Comparison of ENCODE assay signal across 1 cellular context in genomic region chr10:104255244-104255981, GRCh38.
TF ChIP-seq lines count a peak whose summit lies in the region.

No MANE protein-coding gene starts in this region.

TF ChIP-seq in HepG2, 621 proteins besides CTCF, POLR2A, EP300 and RAD21 (continues in another document):
- TF ChIP-seq CBX5 (CRISPR knock-in tag; IDR thresholded peaks at IDR 0.05; ENCODE audit: borderline replicate concordance) = no peak
- TF ChIP-seq EHMT2 (IDR thresholded peaks at IDR 0.05; ENCODE audit: borderline replicate concordance, low read depth, low read length) = no peak
- TF ChIP-seq ARID2 (CRISPR knock-in tag; IDR thresholded peaks at IDR 0.05; ENCODE audit: borderline replicate concordance) = no peak
- TF ChIP-seq, protein P1, sequence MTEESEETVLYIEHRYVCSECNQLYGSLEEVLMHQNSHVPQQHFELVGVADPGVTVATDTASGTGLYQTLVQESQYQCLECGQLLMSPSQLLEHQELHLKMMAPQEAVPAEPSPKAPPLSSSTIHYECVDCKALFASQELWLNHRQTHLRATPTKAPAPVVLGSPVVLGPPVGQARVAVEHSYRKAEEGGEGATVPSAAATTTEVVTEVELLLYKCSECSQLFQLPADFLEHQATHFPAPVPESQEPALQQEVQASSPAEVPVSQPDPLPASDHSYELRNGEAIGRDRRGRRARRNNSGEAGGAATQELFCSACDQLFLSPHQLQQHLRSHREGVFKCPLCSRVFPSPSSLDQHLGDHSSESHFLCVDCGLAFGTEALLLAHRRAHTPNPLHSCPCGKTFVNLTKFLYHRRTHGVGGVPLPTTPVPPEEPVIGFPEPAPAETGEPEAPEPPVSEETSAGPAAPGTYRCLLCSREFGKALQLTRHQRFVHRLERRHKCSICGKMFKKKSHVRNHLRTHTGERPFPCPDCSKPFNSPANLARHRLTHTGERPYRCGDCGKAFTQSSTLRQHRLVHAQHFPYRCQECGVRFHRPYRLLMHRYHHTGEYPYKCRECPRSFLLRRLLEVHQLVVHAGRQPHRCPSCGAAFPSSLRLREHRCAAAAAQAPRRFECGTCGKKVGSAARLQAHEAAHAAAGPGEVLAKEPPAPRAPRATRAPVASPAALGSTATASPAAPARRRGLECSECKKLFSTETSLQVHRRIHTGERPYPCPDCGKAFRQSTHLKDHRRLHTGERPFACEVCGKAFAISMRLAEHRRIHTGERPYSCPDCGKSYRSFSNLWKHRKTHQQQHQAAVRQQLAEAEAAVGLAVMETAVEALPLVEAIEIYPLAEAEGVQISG (CRISPR knock-in tag; IDR thresholded peaks at IDR 0.05) = no peak
- no peak for TF ChIP-seq ZNF468 (CRISPR knock-in tag; IDR thresholded peaks at IDR 0.05)
- no peak for TF ChIP-seq DR1 (CRISPR knock-in tag; IDR thresholded peaks at IDR 0.05)
- no peak for TF ChIP-seq RARG (CRISPR knock-in tag; IDR thresholded peaks at IDR 0.05; ENCODE audit: low read depth)
- no peak for TF ChIP-seq ZNF337 (CRISPR knock-in tag; IDR thresholded peaks at IDR 0.05; ENCODE audit: borderline replicate concordance, low read depth)
- TF ChIP-seq TP53 (CRISPR knock-in tag; conservative IDR thresholded peaks at IDR 0.05) = no peak
- no peak for TF ChIP-seq AGO1 (IDR thresholded peaks at IDR 0.05; ENCODE audit: low read depth, low read length, poor library complexity, severe bottlenecking)
- TF ChIP-seq SMAD9 (CRISPR knock-in tag; IDR thresholded peaks at IDR 0.05) = no peak
- no peak for TF ChIP-seq SYNCRIP (IDR thresholded peaks at IDR 0.05; ENCODE audit: insufficient read depth, low read depth, low read length)
- no peak for TF ChIP-seq RFX1 (IDR thresholded peaks at IDR 0.05)
- TF ChIP-seq SRSF9 (IDR thresholded peaks at IDR 0.05; ENCODE audit: borderline replicate concordance, insufficient read depth, low read depth, low read length, poor library complexity, severe bottlenecking) = no peak
- no peak for TF ChIP-seq NR0B2 (CRISPR knock-in tag; IDR thresholded peaks at IDR 0.05)
- TF ChIP-seq JUNB (CRISPR knock-in tag; IDR thresholded peaks at IDR 0.05; ENCODE audit: borderline replicate concordance) = no peak
- no peak for TF ChIP-seq ELF4 (CRISPR knock-in tag; IDR thresholded peaks at IDR 0.05; ENCODE audit: borderline replicate concordance)
- TF ChIP-seq, protein P2, sequence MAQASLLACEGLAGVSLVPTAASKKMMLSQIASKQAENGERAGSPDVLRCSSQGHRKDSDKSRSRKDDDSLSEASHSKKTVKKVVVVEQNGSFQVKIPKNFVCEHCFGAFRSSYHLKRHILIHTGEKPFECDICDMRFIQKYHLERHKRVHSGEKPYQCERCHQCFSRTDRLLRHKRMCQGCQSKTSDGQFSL (CRISPR knock-in tag; IDR thresholded peaks at IDR 0.05) = no peak
- no peak for TF ChIP-seq ZNF746 (CRISPR knock-in tag; IDR thresholded peaks at IDR 0.05)
- TF ChIP-seq SPEN (CRISPR knock-in tag; IDR thresholded peaks at IDR 0.05; ENCODE audit: low read depth) = no peak
- TF ChIP-seq FOSL2 (CRISPR knock-in tag; IDR thresholded peaks at IDR 0.05) = peak; percentile 49
- 0 out of 2 replicates have a peak, but pooled peaks have one; percentile 12 for TF ChIP-seq GFI1 (CRISPR knock-in tag; IDR thresholded peaks at IDR 0.05; ENCODE audit: borderline replicate concordance)
- TF ChIP-seq ZNF784 (CRISPR knock-in tag; IDR thresholded peaks at IDR 0.05; ENCODE audit: borderline replicate concordance) = no peak
- TF ChIP-seq SOX6 (IDR thresholded peaks at IDR 0.05) = no peak
- no peak for TF ChIP-seq SOX6 (CRISPR knock-in tag; IDR thresholded peaks at IDR 0.05)
- no peak for TF ChIP-seq ZNF839 (CRISPR knock-in tag; IDR thresholded peaks at IDR 0.05; ENCODE audit: borderline replicate concordance)
- TF ChIP-seq NFIC (IDR thresholded peaks at IDR 0.05; ENCODE audit: low read length) = no peak
- TF ChIP-seq ZNF230 (CRISPR knock-in tag; IDR thresholded peaks at IDR 0.05) = no peak
- 0 out of 2 replicates have a peak, but pooled peaks have one; percentile 7 for TF ChIP-seq ZNF652 (CRISPR knock-in tag; IDR thresholded peaks at IDR 0.05; ENCODE audit: borderline replicate concordance, low read depth)
- TF ChIP-seq ZNF296 (CRISPR knock-in tag; conservative IDR thresholded peaks at IDR 0.05) = no peak
- TF ChIP-seq, protein P3, sequence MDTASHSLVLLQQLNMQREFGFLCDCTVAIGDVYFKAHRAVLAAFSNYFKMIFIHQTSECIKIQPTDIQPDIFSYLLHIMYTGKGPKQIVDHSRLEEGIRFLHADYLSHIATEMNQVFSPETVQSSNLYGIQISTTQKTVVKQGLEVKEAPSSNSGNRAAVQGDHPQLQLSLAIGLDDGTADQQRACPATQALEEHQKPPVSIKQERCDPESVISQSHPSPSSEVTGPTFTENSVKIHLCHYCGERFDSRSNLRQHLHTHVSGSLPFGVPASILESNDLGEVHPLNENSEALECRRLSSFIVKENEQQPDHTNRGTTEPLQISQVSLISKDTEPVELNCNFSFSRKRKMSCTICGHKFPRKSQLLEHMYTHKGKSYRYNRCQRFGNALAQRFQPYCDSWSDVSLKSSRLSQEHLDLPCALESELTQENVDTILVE (CRISPR knock-in tag; IDR thresholded peaks at IDR 0.05) = no peak
- no peak for TF ChIP-seq GTF2F1 (IDR thresholded peaks at IDR 0.05; ENCODE audit: low read length)
- TF ChIP-seq, protein P4, sequence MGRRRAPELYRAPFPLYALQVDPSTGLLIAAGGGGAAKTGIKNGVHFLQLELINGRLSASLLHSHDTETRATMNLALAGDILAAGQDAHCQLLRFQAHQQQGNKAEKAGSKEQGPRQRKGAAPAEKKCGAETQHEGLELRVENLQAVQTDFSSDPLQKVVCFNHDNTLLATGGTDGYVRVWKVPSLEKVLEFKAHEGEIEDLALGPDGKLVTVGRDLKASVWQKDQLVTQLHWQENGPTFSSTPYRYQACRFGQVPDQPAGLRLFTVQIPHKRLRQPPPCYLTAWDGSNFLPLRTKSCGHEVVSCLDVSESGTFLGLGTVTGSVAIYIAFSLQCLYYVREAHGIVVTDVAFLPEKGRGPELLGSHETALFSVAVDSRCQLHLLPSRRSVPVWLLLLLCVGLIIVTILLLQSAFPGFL (CRISPR knock-in tag; IDR thresholded peaks at IDR 0.05) = no peak
- peak; percentile 31; the same call in 1 of the 2 replicates for TF ChIP-seq BCL6 (CRISPR knock-in tag; IDR thresholded peaks at IDR 0.05)
- no peak for TF ChIP-seq PLSCR1 (CRISPR knock-in tag; IDR thresholded peaks at IDR 0.05; ENCODE audit: borderline replicate concordance)
- no peak for TF ChIP-seq FOSL1 (CRISPR knock-in tag; IDR thresholded peaks at IDR 0.05; ENCODE audit: borderline replicate concordance)
- no peak for TF ChIP-seq REXO4 (CRISPR knock-in tag; IDR thresholded peaks at IDR 0.05; ENCODE audit: borderline replicate concordance)
- no peak for TF ChIP-seq JARID2 (CRISPR knock-in tag; IDR thresholded peaks at IDR 0.05; ENCODE audit: insufficient replicate concordance)
- TF ChIP-seq PRDM15 (CRISPR knock-in tag; IDR thresholded peaks at IDR 0.05) = no peak
- TF ChIP-seq ZNF441 (CRISPR knock-in tag; IDR thresholded peaks at IDR 0.05; ENCODE audit: borderline replicate concordance) = no peak
- TF ChIP-seq ZMYM4 (CRISPR knock-in tag; IDR thresholded peaks at IDR 0.05) = no peak
- TF ChIP-seq ZNF263 (CRISPR knock-in tag; IDR thresholded peaks at IDR 0.05) = no peak
- TF ChIP-seq ZNF496 (CRISPR knock-in tag; IDR thresholded peaks at IDR 0.05; ENCODE audit: insufficient replicate concordance) = no peak
- no peak for TF ChIP-seq YY1 (IDR thresholded peaks at IDR 0.05; ENCODE audit: insufficient read depth, insufficient replicate concordance, low read depth, low read length)
- no peak for TF ChIP-seq ZNF383 (CRISPR knock-in tag; IDR thresholded peaks at IDR 0.05; ENCODE audit: borderline replicate concordance)
- TF ChIP-seq, protein P5, sequence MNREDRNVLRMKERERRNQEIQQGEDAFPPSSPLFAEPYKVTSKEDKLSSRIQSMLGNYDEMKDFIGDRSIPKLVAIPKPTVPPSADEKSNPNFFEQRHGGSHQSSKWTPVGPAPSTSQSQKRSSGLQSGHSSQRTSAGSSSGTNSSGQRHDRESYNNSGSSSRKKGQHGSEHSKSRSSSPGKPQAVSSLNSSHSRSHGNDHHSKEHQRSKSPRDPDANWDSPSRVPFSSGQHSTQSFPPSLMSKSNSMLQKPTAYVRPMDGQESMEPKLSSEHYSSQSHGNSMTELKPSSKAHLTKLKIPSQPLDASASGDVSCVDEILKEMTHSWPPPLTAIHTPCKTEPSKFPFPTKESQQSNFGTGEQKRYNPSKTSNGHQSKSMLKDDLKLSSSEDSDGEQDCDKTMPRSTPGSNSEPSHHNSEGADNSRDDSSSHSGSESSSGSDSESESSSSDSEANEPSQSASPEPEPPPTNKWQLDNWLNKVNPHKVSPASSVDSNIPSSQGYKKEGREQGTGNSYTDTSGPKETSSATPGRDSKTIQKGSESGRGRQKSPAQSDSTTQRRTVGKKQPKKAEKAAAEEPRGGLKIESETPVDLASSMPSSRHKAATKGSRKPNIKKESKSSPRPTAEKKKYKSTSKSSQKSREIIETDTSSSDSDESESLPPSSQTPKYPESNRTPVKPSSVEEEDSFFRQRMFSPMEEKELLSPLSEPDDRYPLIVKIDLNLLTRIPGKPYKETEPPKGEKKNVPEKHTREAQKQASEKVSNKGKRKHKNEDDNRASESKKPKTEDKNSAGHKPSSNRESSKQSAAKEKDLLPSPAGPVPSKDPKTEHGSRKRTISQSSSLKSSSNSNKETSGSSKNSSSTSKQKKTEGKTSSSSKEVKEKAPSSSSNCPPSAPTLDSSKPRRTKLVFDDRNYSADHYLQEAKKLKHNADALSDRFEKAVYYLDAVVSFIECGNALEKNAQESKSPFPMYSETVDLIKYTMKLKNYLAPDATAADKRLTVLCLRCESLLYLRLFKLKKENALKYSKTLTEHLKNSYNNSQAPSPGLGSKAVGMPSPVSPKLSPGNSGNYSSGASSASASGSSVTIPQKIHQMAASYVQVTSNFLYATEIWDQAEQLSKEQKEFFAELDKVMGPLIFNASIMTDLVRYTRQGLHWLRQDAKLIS (CRISPR knock-in tag; IDR thresholded peaks at IDR 0.05) = no peak; the same call in 1 of the 2 replicates
- TF ChIP-seq MED8 (CRISPR knock-in tag; IDR thresholded peaks at IDR 0.05; ENCODE audit: insufficient replicate concordance) = no peak
- TF ChIP-seq ZSCAN31 (CRISPR knock-in tag; IDR thresholded peaks at IDR 0.05; ENCODE audit: low read depth) = no peak
- no peak for TF ChIP-seq ZNF713 (CRISPR knock-in tag; IDR thresholded peaks at IDR 0.05)
- TF ChIP-seq SP2 (CRISPR knock-in tag; IDR thresholded peaks at IDR 0.05) = no peak
- no peak for TF ChIP-seq IRX3 (CRISPR knock-in tag; IDR thresholded peaks at IDR 0.05; ENCODE audit: borderline replicate concordance, low read depth)
- no peak for TF ChIP-seq ZC3H4 (CRISPR knock-in tag; IDR thresholded peaks at IDR 0.05; ENCODE audit: borderline replicate concordance)
- no peak for TF ChIP-seq ZNF790 (CRISPR knock-in tag; IDR thresholded peaks at IDR 0.05; ENCODE audit: borderline replicate concordance)
- TF ChIP-seq CEBPB (IDR thresholded peaks at IDR 0.05; ENCODE audit: borderline replicate concordance, low read depth, low read length) = peak; percentile 35; the same call in 1 of the 2 replicates
- TF ChIP-seq KLF16 (CRISPR knock-in tag; IDR thresholded peaks at IDR 0.05) = 0 out of 4 replicates have a peak, but pooled peaks of 1 of the 2 experiments have one; percentile 5
- no peak for TF ChIP-seq BHLHE40 (IDR thresholded peaks at IDR 0.05; ENCODE audit: low read length)
- no peak for TF ChIP-seq NCOA1 (CRISPR knock-in tag; IDR thresholded peaks at IDR 0.05)
- no peak for TF ChIP-seq ZNF329 (CRISPR knock-in tag; IDR thresholded peaks at IDR 0.05; ENCODE audit: low read depth)
- TF ChIP-seq RCOR2 (CRISPR knock-in tag; IDR thresholded peaks at IDR 0.05) = no peak
- TF ChIP-seq ZNF20 (CRISPR knock-in tag; IDR thresholded peaks at IDR 0.05) = no peak
- no peak for TF ChIP-seq RBM39 (IDR thresholded peaks at IDR 0.05; ENCODE audit: low read depth, low read length, poor library complexity, severe bottlenecking)
- TF ChIP-seq ZNF737 (CRISPR knock-in tag; IDR thresholded peaks at IDR 0.05; ENCODE audit: borderline replicate concordance) = no peak
